In genomic region chr15:34327906-34328305, GRCh38 we compare ENCODE assay signal across 17 cellular contexts. TPM values are rescaled to one million over a fixed set of nuclear protein-coding genes. Genes with fewer than 3 reads are reported as not detected.
DNase-seq lines count a peak whose midpoint lies in the region; ATAC-seq and TF ChIP-seq lines count a peak whose summit lies in the region.
"Had no signal": no experiment of that assay in that cellular context is flagged by ENCODE, and none has a peak within 500 bp of the region (broad histone marks: within the 10 kb centered on the region; RNA-seq: fewer than 3 reads in every experiment).

No MANE protein-coding gene starts in this region.

- TF ChIP-seq POLR2A in spleen (IDR thresholded peaks at IDR 0.05) (no peak), ovary (IDR thresholded peaks at IDR 0.05) (no peak)

- no peaks in the 10 kb centered on the region for H3K27me3 Mint-ChIP-seq in activated T-cell treated with anti-CD3 and anti-CD28 coated beads, Interleukin-2, amount 50 U/mL, for 24 hours
- H3K27me3 Mint-ChIP-seq in activated CD8-positive, alpha-beta T cell treated with anti-CD3 and anti-CD28 coated beads for 36 hours = no peaks in the 10 kb centered on the region

- peak; percentile 38 for ATAC-seq in GM21447 (IDR thresholded peaks at IDR 0.05; ENCODE audit: unreplicated experiment)
- no peak for ATAC-seq in activated CD8-positive, alpha-beta T cell treated with anti-CD3 and anti-CD28 coated beads for 36 hours
- ATAC-seq: left colon had no signal

- peaks cover 85% of the 10 kb centered on the region for H3K4me1 Mint-ChIP-seq in activated T-cell treated with anti-CD3 and anti-CD28 coated beads, Interleukin-2, amount 50 U/mL, for 24 hours (ENCODE audit: low read depth)
- peaks cover 80% of the 10 kb centered on the region for H3K4me1 Mint-ChIP-seq in activated CD8-positive, alpha-beta T cell treated with anti-CD3 and anti-CD28 coated beads for 36 hours (ENCODE audit: low read depth)

- H3K4me3 ChIP-seq in spleen = peak overlapping the region in 1 of 8 donors; percentile 4
- no peak overlapping the region for H3K4me3 ChIP-seq in ovary
- H3K4me3 ChIP-seq: GM23248, suprapubic skin had no signal

- DNase-seq in activated T-cell treated with anti-CD3 and anti-CD28 coated beads, Interleukin-2, amount 50 U/mL, for 24 hours = no peak
- DNase-seq in activated T-cell treated with anti-CD3 and anti-CD28 coated beads, Interleukin-2, amount 50 U/mL, for 1 hour = no peak
- DNase-seq in activated CD8-positive, alpha-beta T cell treated with anti-CD3 and anti-CD28 coated beads for 36 hours = no peak
- DNase-seq in spleen = no peak
- DNase-seq in ovary = no peak
- DNase-seq in NCI-H1092 (lab: John Stamatoyannopoulos, UW) = no peak
- no peak for DNase-seq in foreskin melanocyte
- DNase-seq: activated CD4-positive, CD25-positive, alpha-beta regulatory T cell treated with anti-CD3 and anti-CD28 coated beads, Interleukin-2, amount 50 U/mL, for 72 hours; activated effector memory CD4-positive, alpha-beta T cell treated with anti-CD3 and anti-CD28 coated beads, Interleukin-2, amount 50 U/mL, for 16 hours; GM23248; left colon; NCI-H2081 treated with DMSO at 0.1 percent for 48 hours; NCI-H748 treated with DMSO at 0.1 percent for 48 hours had no signal

- H3K9me3 ChIP-seq in spleen (no peaks in the 10 kb centered on the region), ovary (no peaks in the 10 kb centered on the region)
- H3K9me3 ChIP-seq: suprapubic skin had no signal

- H3K4me1 ChIP-seq in spleen (peaks cover 2 to 99% (median 62%) of the 10 kb centered on the region in 6 donors), ovary (ENCODE audit: insufficient read depth) (no peaks in the 10 kb centered on the region)
- H3K4me1 ChIP-seq: suprapubic skin had no signal

- H3K27ac Mint-ChIP-seq in activated T-cell treated with anti-CD3 and anti-CD28 coated beads, Interleukin-2, amount 50 U/mL, for 24 hours = peak overlapping the region; percentile 88
- peak overlapping the region; percentile 89 for H3K27ac Mint-ChIP-seq in activated CD8-positive, alpha-beta T cell treated with anti-CD3 and anti-CD28 coated beads for 36 hours

- no peak for TF ChIP-seq CTCF in activated CD8-positive, alpha-beta T cell treated with anti-CD3 and anti-CD28 coated beads for 36 hours (IDR thresholded peaks at IDR 0.05)
- TF ChIP-seq CTCF in spleen (IDR thresholded peaks at IDR 0.05 in 8 of 11, conservative IDR thresholded peaks at IDR 0.05 in 3 of 11) = no peak
- no peak for TF ChIP-seq CTCF in ovary (IDR thresholded peaks at IDR 0.05)

- peaks cover 13% of the 10 kb centered on the region for H3K36me3 Mint-ChIP-seq in activated T-cell treated with anti-CD3 and anti-CD28 coated beads, Interleukin-2, amount 50 U/mL, for 24 hours (ENCODE audit: low read depth)
- peaks cover 12% of the 10 kb centered on the region for H3K36me3 Mint-ChIP-seq in activated CD8-positive, alpha-beta T cell treated with anti-CD3 and anti-CD28 coated beads for 36 hours (ENCODE audit: low read depth)

- POLR2A ChIA-PET in activated CD8-positive, alpha-beta T cell treated with anti-CD3 and anti-CD28 coated beads for 36 hours (lab: Charles Lee) = interaction anchor here (0.6 to 2.3 kb wide), 3 partner anchors 9 to 24 kb away, joined by 3 to 18 read pairs (median 7); partner anchors contain the start of gene SLC12A6

- H3K36me3 ChIP-seq in spleen (peaks cover 0 to 8% (median 0%) of the 10 kb centered on the region in 6 donors), ovary (no peaks in the 10 kb centered on the region)
- H3K36me3 ChIP-seq: suprapubic skin had no signal

- peak overlapping the region; percentile 43 to 100 (median 56) for H3K27ac ChIP-seq in spleen
- H3K27ac ChIP-seq in ovary = no peak overlapping the region
- H3K27ac ChIP-seq: GM23248, suprapubic skin had no signal

- WGBS in spleen, 5 donors = 38 to 59% (median 53%) methylated on average over 4 of the region's 4 CpGs
- 65 to 74% (median 68%) methylated on average over 4 of the region's 4 CpGs for WGBS in ovary, 3 donors

- CTCF ChIA-PET in activated CD8-positive, alpha-beta T cell treated with anti-CD3 and anti-CD28 coated beads for 36 hours (lab: Charles Lee) = interaction anchor here (1.5 to 6.4 kb wide), 7 partner anchors 10 to 94 kb away, joined by 4 to 34 read pairs (median 23); partner anchors contain the start of genes LPCAT4, NOP10, NUTM1 and SLC12A6

- H3K27me3 ChIP-seq in spleen (replicated peaks in 1 of 7) (no peaks in the 10 kb centered on the region), ovary (no peaks in the 10 kb centered on the region)
- H3K27me3 ChIP-seq: suprapubic skin had no signal

- TF ChIP-seq EP300 in ovary (IDR thresholded peaks at IDR 0.05) = no peak

- H3K9me3 Mint-ChIP-seq in activated T-cell treated with anti-CD3 and anti-CD28 coated beads, Interleukin-2, amount 50 U/mL, for 24 hours = peaks cover 2% of the 10 kb centered on the region
- H3K9me3 Mint-ChIP-seq in activated CD8-positive, alpha-beta T cell treated with anti-CD3 and anti-CD28 coated beads for 36 hours = no peaks in the 10 kb centered on the region

- intact Hi-C loops in activated CD8-positive, alpha-beta T cell treated with anti-CD3 and anti-CD28 coated beads for 36 hours (cut with micrococcal nuclease) = loop anchor here (5.0 kb wide), 1 partner anchor 91 kb away; no protein-coding TSS in a partner anchor
- intact Hi-C loops in spleen (cut with DNase I; ENCODE audit: low total_unique reads) = no loop called here
- intact Hi-C loops in ovary (cut with DNase I) = no loop called here

- peak overlapping the region; percentile 64 for H3K4me3 Mint-ChIP-seq in activated T-cell treated with anti-CD3 and anti-CD28 coated beads, Interleukin-2, amount 50 U/mL, for 24 hours
- H3K4me3 Mint-ChIP-seq in activated CD8-positive, alpha-beta T cell treated with anti-CD3 and anti-CD28 coated beads for 36 hours = peak overlapping the region; percentile 64

RNA-seq across cellular contexts. Expression of gene SLC12A6, which starts 9.7 kb away (rescaled TPM):
- 10 to 100 TPM; 22.2 to 24.8 TPM for total RNA-seq in activated CD8-positive, alpha-beta T cell treated with anti-CD3 and anti-CD28 coated beads for 36 hours
- total RNA-seq in spleen = 100 to 1,000 TPM in 1 of 7 donors, 10 to 100 TPM in 6; 51.4 to 120 (median 78.9) TPM
- polyA plus RNA-seq in spleen = 1 to 10 TPM; 5.2 to 8.3 (median 6.7) TPM
- total RNA-seq in ovary = 10 to 100 TPM in 5 of 7 donors, 1 to 10 TPM in 2; 7.1 to 13.2 (median 11.4) TPM
- 10 to 100 TPM in 1 of 2 donors, 1 to 10 TPM in 1; 6.9 to 19.7 TPM for polyA plus RNA-seq in ovary

RNA-seq across cellular contexts. Expression of gene NOP10, which starts 15.0 kb away (rescaled TPM):
- 100 to 1,000 TPM; 225 to 226 TPM for total RNA-seq in activated CD8-positive, alpha-beta T cell treated with anti-CD3 and anti-CD28 coated beads for 36 hours
- total RNA-seq in spleen (100 to 1,000 TPM in 6 of 7 donors, 10 to 100 TPM in 1; 100.0 to 147 (median 132) TPM), ovary (100 to 1,000 TPM in 1 of 7 donors, 10 to 100 TPM in 6; 46.5 to 117 (median 53.0) TPM)
- polyA plus RNA-seq in spleen (100 to 1,000 TPM; 180 to 329 (median 308) TPM), ovary (100 to 1,000 TPM in 1 of 2 donors, 10 to 100 TPM in 1; 96.5 to 189 TPM)

RNA-seq across cellular contexts. Expression of gene NUTM1, which starts 15.2 kb away (rescaled TPM):
- not detected for total RNA-seq in activated CD8-positive, alpha-beta T cell treated with anti-CD3 and anti-CD28 coated beads for 36 hours
- total RNA-seq in spleen (not detected), ovary (not detected)
- polyA plus RNA-seq in spleen (under 1 TPM in 1 of 3 donors, not detected in 2; 0.03 TPM), ovary (not detected)
- total RNA-seq: fibroblast of lung, GM23248, left colon, pulmonary artery endothelial cell had no signal
- polyA plus RNA-seq: fibroblast of lung, GM23248 had no signal

RNA-seq across cellular contexts. Expression of gene LPCAT4, which starts 39.1 kb away (rescaled TPM):
- total RNA-seq in activated CD8-positive, alpha-beta T cell treated with anti-CD3 and anti-CD28 coated beads for 36 hours = 10 to 100 TPM; 55.6 to 56.9 TPM
- total RNA-seq in spleen = 10 to 100 TPM; 24.9 to 53.7 (median 47.4) TPM
- 10 to 100 TPM; 18.6 to 39.1 (median 28.2) TPM for polyA plus RNA-seq in spleen
- total RNA-seq in ovary = 10 to 100 TPM in 6 of 7 donors, 1 to 10 TPM in 1; 8.9 to 44.3 (median 34.4) TPM
- polyA plus RNA-seq in ovary = 10 to 100 TPM; 15.9 to 22.6 TPM

Comparison
In these comparisons a context has a peak if more than half of its experiments do, and no peak if none do; other contexts are left out.
1. H3K27ac ChIP-seq: peak in spleen (8 of 8); none in ovary (0 of 2).